In genomic region chr1:158150512-158150911, GRCh38 we compare ENCODE assay signal across 11 cellular contexts. TPM values are rescaled to one million over a fixed set of nuclear protein-coding genes. Genes with fewer than 3 reads are reported as not detected.
A peak's percentile ranks its signal among the peaks of the same experiment; 100 is the strongest.
DNase-seq lines count a peak whose midpoint lies in the region; ATAC-seq, FAIRE-seq and TF ChIP-seq lines count a peak whose summit lies in the region.
"Had no signal": no experiment of that assay in that cellular context is flagged by ENCODE, and none has a peak within 500 bp of the region (broad histone marks: within the 10 kb centered on the region; RNA-seq: fewer than 3 reads in every experiment).

No MANE protein-coding gene starts in this region.

- H3K36me3 Mint-ChIP-seq in T-helper 1 cell treated with Interleukin-12 subunit alpha and Interleukin-12 subunit beta and Interleukin-4 antibody, amounts not matched to agents 30 μg/mL and 1 μg/mL, for 36 hours (ENCODE audit: low read depth): no peaks in the 10 kb centered on the region

- WGBS in heart right ventricle, 2 donors: 79 to 93% methylated on average over 1 of the region's 1 CpG
- 96% methylated on average over 1 of the region's 1 CpG for WGBS in smooth muscle cell (ENCODE audit: low lambda C conversion rate)

- no peak for FAIRE-seq in kidney (lab: Jason Lieb, UNC)
- FAIRE-seq: A204.1, colon had no signal

- peaks cover 8 to 77% (median 34%) of the 10 kb centered on the region in 9 donors for H3K4me1 ChIP-seq in heart right ventricle
- H3K4me1 ChIP-seq in smooth muscle cell (ENCODE audit: low read depth): peaks cover 4% of the 10 kb centered on the region
- H3K4me1 ChIP-seq in kidney (ENCODE audit: control insufficient read depth in 1 of 2, insufficient read depth in 1 of 2, low read depth in 1 of 2, low read length in 2 of 2): peaks cover 0 to 3% of the 10 kb centered on the region in 2 donors

- H3F3A ChIP-seq in smooth muscle cell (ENCODE audit: low read depth): no peaks in the 10 kb centered on the region

- peak overlapping the region; percentile 95 for H3K4me3 Mint-ChIP-seq in T-helper 1 cell treated with Interleukin-12 subunit alpha and Interleukin-12 subunit beta and Interleukin-4 antibody, amounts not matched to agents 30 μg/mL and 1 μg/mL, for 36 hours

- ATAC-seq in heart right ventricle: peak in 1 of 8 donors; percentile 17

- H3K27ac ChIP-seq in SK-N-MC (no peak overlapping the region), heart right ventricle (peak overlapping the region in 6 of 10 donors; percentile 21 to 93 (median 82)), smooth muscle cell (ENCODE audit: low read depth) (no peak overlapping the region), kidney (ENCODE audit: low read depth in 2 of 2, low read length in 2 of 2) (no peak overlapping the region)

- DNase-seq in T-helper 1 cell (no peak), SK-N-MC (ENCODE audit: low read depth, low spot score) (no peak), heart right ventricle (no peak), smooth muscle cell (lab: John Stamatoyannopoulos, UW; ENCODE audit: unreplicated experiment) (no peak), AML-193 (lab: John Stamatoyannopoulos, UW) (no peak), kidney (no peak), NCI-H774 (lab: John Stamatoyannopoulos, UW) (no peak)
- DNase-seq: NCI-H2107 had no signal

- no peak overlapping the region for H3K27ac Mint-ChIP-seq in T-helper 1 cell treated with Interleukin-12 subunit alpha and Interleukin-12 subunit beta and Interleukin-4 antibody, amounts not matched to agents 30 μg/mL and 1 μg/mL, for 36 hours

- no peaks in the 10 kb centered on the region for H4K20me1 ChIP-seq in smooth muscle cell (ENCODE audit: low read depth)

- no peaks in the 10 kb centered on the region for H3K9me3 Mint-ChIP-seq in T-helper 1 cell treated with Interleukin-12 subunit alpha and Interleukin-12 subunit beta and Interleukin-4 antibody, amounts not matched to agents 30 μg/mL and 1 μg/mL, for 36 hours

- peaks cover 13% of the 10 kb centered on the region for H3K4me1 Mint-ChIP-seq in T-helper 1 cell treated with Interleukin-12 subunit alpha and Interleukin-12 subunit beta and Interleukin-4 antibody, amounts not matched to agents 30 μg/mL and 1 μg/mL, for 36 hours (ENCODE audit: low read depth)

- TF ChIP-seq CTCF in heart right ventricle (IDR thresholded peaks at IDR 0.05) (no peak), smooth muscle cell (IDR thresholded peaks at IDR 0.05; ENCODE audit: borderline replicate concordance, insufficient read depth, poor library complexity, severe bottlenecking) (no peak), kidney (IDR thresholded peaks at IDR 0.05; ENCODE audit: borderline replicate concordance, extremely low read depth, insufficient read depth) (no peak)

- H3K36me3 ChIP-seq in SK-N-MC (ENCODE audit: insufficient read depth, low read length): no peaks in the 10 kb centered on the region
- no peaks in the 10 kb centered on the region for H3K36me3 ChIP-seq in heart right ventricle
- H3K36me3 ChIP-seq in smooth muscle cell (ENCODE audit: low read depth): no peaks in the 10 kb centered on the region
- no peaks in the 10 kb centered on the region for H3K36me3 ChIP-seq in kidney (ENCODE audit: control insufficient read depth in 1 of 2, insufficient read depth in 2 of 2, low read length in 2 of 2)

- H3K9ac ChIP-seq in SK-N-MC (ENCODE audit: insufficient read length) (no peak overlapping the region), smooth muscle cell (ENCODE audit: low read depth) (no peak overlapping the region), kidney (ENCODE audit: low read length in 2 of 2) (no peak overlapping the region)

- peak overlapping the region; percentile 78; the same call in 1 of the 2 replicates for H3K4me3 ChIP-seq in SK-N-MC
- peak overlapping the region in 2 of 10 donors; percentile 33 to 52 for H3K4me3 ChIP-seq in heart right ventricle
- no peak overlapping the region for H3K4me3 ChIP-seq in smooth muscle cell
- no peak overlapping the region for H3K4me3 ChIP-seq in kidney (ENCODE audit: low read length in 2 of 2)

- no peaks in the 10 kb centered on the region for H3K9me3 ChIP-seq in SK-N-MC (ENCODE audit: low read depth, low read length)
- H3K9me3 ChIP-seq in heart right ventricle: no peaks in the 10 kb centered on the region
- no peaks in the 10 kb centered on the region for H3K9me3 ChIP-seq in smooth muscle cell (replicated peaks; ENCODE audit: low read depth)
- H3K9me3 ChIP-seq in kidney (ENCODE audit: control insufficient read depth in 1 of 2, low read length in 2 of 2): no peaks in the 10 kb centered on the region

- no peaks in the 10 kb centered on the region for H3K79me2 ChIP-seq in smooth muscle cell (ENCODE audit: low read depth)

- H2AFZ ChIP-seq in smooth muscle cell (ENCODE audit: low read depth): peak overlapping the region; percentile 97

- intact Hi-C loops in heart right ventricle (cut with DNase I): no loop called here
- intact Hi-C loops in kidney (cut with DNase I): no loop called here

- H3K4me2 ChIP-seq in smooth muscle cell: peak overlapping the region; percentile 89

- peaks cover 6% of the 10 kb centered on the region for H3K27me3 Mint-ChIP-seq in T-helper 1 cell treated with Interleukin-12 subunit alpha and Interleukin-12 subunit beta and Interleukin-4 antibody, amounts not matched to agents 30 μg/mL and 1 μg/mL, for 36 hours (ENCODE audit: low read depth)

- no peaks in the 10 kb centered on the region for H3K27me3 ChIP-seq in heart right ventricle
- no peaks in the 10 kb centered on the region for H3K27me3 ChIP-seq in smooth muscle cell (ENCODE audit: low read depth)

RNA-seq across cellular contexts. Expression of gene CD1D, which starts 30.2 kb away (rescaled TPM):
- total RNA-seq in heart right ventricle (1 to 10 TPM in 8 of 10 donors, under 1 TPM in 2; 0.67 to 5.9 (median 2.0) TPM), smooth muscle cell (2.2 and 2.7 TPM in 2 replicates), kidney (3.2 TPM)
- polyA plus RNA-seq in heart right ventricle (1 to 10 TPM; 1.8 to 4.6 TPM), smooth muscle cell (3.3 and 3.5 TPM in 2 replicates), kidney (ENCODE audit: insufficient read depth, low read depth, low replicate concordance) (0.77 TPM)

Comparison
In these comparisons a context has a peak if more than half of its experiments do, and no peak if none do; other contexts are left out.
1. H3K27ac ChIP-seq: peak in heart right ventricle (6 of 10); none in SK-N-MC (single experiment), smooth muscle cell (single experiment) and kidney (0 of 2).